Comparison of ENCODE assay signal across 11 cellular contexts in the genomic region with DNA sequence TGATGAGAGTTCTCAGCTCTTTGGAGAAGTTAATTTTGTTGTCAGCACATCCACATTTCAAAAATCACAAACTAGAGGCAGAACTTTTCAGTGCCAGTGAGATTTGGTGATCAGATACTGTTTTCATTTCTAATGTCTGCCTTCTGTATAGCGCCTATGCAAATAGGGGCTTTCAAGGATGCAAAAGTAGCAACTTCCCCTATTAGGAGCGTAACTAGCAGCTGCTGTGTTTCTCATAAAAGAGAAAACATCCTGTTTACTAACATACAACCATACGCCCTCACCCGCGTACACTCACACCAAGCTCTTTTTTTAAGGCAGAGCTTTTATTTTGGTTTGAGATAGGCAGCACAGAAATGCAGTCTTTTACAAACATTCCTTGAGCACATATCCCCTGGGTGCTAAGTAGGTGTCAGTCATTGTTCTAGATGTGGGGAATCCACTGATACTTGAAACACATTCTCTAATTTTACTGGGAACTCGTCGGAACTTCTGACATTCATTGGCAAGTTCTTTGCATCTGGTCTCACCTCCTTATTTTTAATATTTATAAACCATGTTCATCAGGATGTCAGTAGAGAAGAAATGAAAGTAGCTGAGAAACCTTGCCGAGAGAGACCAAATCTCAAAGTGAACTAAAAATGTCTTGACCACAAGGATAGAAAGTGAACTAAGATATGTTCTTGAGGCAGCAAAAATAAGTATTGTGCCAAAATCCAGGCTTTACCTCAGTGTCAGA.
DNase-seq lines count a peak whose midpoint lies in the region; ATAC-seq and TF ChIP-seq lines count a peak whose summit lies in the region.
"Had no signal": no experiment of that assay in that cellular context is flagged by ENCODE, and none has a peak within 500 bp of the region (broad histone marks: within the 10 kb centered on the region; RNA-seq: fewer than 3 reads in every experiment).

No MANE protein-coding gene starts in this region.

- ATAC-seq in GM19455 (IDR thresholded peaks at IDR 0.05; ENCODE audit: unreplicated experiment) (peak; percentile 96), HG03095 (IDR thresholded peaks at IDR 0.05; ENCODE audit: unreplicated experiment) (peak; percentile 93), foreskin keratinocyte (no peak)
- ATAC-seq: HCT116, psoas muscle had no signal

- no peak for DNase-seq in adipocyte (ENCODE audit: low read depth)
- no peak for DNase-seq in GM13976 (ENCODE audit: low spot score)
- no peak for DNase-seq in NCI-H1092 treated with DMSO at 0.1 percent for 48 hours (lab: John Stamatoyannopoulos, UW)
- no peak for DNase-seq in foreskin keratinocyte
- DNase-seq in activated effector memory CD4-positive, alpha-beta T cell treated with anti-CD3 and anti-CD28 coated beads, Interleukin-2, amount 50 U/mL, for 16 hours: no peak
- DNase-seq: psoas muscle, thyroid gland had no signal

- H3K27me3 ChIP-seq in ACC112 (ENCODE audit: insufficient read depth, low read length): no peaks in the 10 kb centered on the region
- H3K27me3 ChIP-seq in adipocyte (replicated peaks; ENCODE audit: control insufficient read depth, insufficient read depth, low read length): no peaks in the 10 kb centered on the region
- no peaks in the 10 kb centered on the region for H3K27me3 ChIP-seq in foreskin keratinocyte
- H3K27me3 ChIP-seq: thyroid gland had no signal

- TF ChIP-seq CTCF in GM13976 (IDR thresholded peaks at IDR 0.05; ENCODE audit: borderline replicate concordance, control extremely low read depth, extremely low read depth, insufficient read depth, missing control alignments) (no peak), foreskin keratinocyte (conservative IDR thresholded peaks at IDR 0.05) (no peak)

- H3K9ac ChIP-seq in adipocyte (ENCODE audit: low read length): peak overlapping the region; percentile 13

- H3K79me2 ChIP-seq in ACC112 (ENCODE audit: control insufficient read depth, insufficient read depth, low read length, unreplicated experiment): no peaks in the 10 kb centered on the region

- no peaks in the 10 kb centered on the region for H3K9me3 ChIP-seq in adipocyte (ENCODE audit: control insufficient read depth, low read length)
- H3K9me3 ChIP-seq: psoas muscle, thyroid gland had no signal

- H3K36me3 ChIP-seq in ACC112 (ENCODE audit: insufficient read depth, low read length): no peaks in the 10 kb centered on the region
- H3K36me3 ChIP-seq in adipocyte (ENCODE audit: control insufficient read depth, insufficient read depth, low read length, severe bottlenecking): no peaks in the 10 kb centered on the region
- H3K36me3 ChIP-seq: thyroid gland had no signal

- H3K4me1 ChIP-seq in ACC112 (ENCODE audit: control insufficient read depth, insufficient read depth, low read length, unreplicated experiment) (peaks cover 12% of the 10 kb centered on the region), adipocyte (ENCODE audit: control insufficient read depth, insufficient read depth, low read length) (peaks cover 12% of the 10 kb centered on the region), foreskin keratinocyte (peaks cover 3% of the 10 kb centered on the region)
- H3K4me1 ChIP-seq: psoas muscle, thyroid gland had no signal

- H3K27ac ChIP-seq in ACC112 (ENCODE audit: low read depth, low read length) (peak overlapping the region; percentile 31; the same call in 1 of the 2 replicates), foreskin keratinocyte (no peak overlapping the region)
- H3K27ac ChIP-seq: psoas muscle, thyroid gland had no signal

- peak overlapping the region; percentile 72 for H3K4me3 ChIP-seq in ACC112 (ENCODE audit: low read depth, low read length)
- peak overlapping the region; percentile 72 for H3K4me3 ChIP-seq in adipocyte (ENCODE audit: low read length)
- H3K4me3 ChIP-seq: psoas muscle, thyroid gland had no signal

- in situ Hi-C loops in GM13976 (cut with MboI; ENCODE audit: low sequenced_read_pairs, unreplicated experiment): loop anchor here (25.0 kb wide), 1 partner anchor 88 kb away; no protein-coding TSS in a partner anchor

- peak overlapping the region; percentile 55 for H2AFZ ChIP-seq in ACC112 (ENCODE audit: low read length, unreplicated experiment)
